8 cellular contexts compared by ENCODE assay signal in genomic region chr17:16438173-16438556, GRCh38. TPM values are rescaled to one million over a fixed set of nuclear protein-coding genes. Genes with fewer than 3 reads are reported as not detected.
DNase-seq lines count a peak whose midpoint lies in the region; ATAC-seq and TF ChIP-seq lines count a peak whose summit lies in the region.

No MANE protein-coding gene starts in this region.

- H3K9me3 ChIP-seq in iPS DF 6.9 (ENCODE audit: control insufficient read depth, insufficient read depth, low read length) (no peaks in the 10 kb centered on the region), subcutaneous abdominal adipose tissue (ENCODE audit: control insufficient read depth in 5 of 5, low read length in 5 of 5) (no peaks in the 10 kb centered on the region)

- H3K4me1 Mint-ChIP-seq in activated CD4-positive, alpha-beta T cell treated with anti-CD3 and anti-CD28 coated beads, Interleukin-2, amount 10 ng/mL, durations not matched to agents 24 days and 14 days = peaks cover 45% of the 10 kb centered on the region

- H3K36me3 Mint-ChIP-seq in activated CD4-positive, alpha-beta T cell treated with anti-CD3 and anti-CD28 coated beads, Interleukin-2, amount 10 ng/mL, durations not matched to agents 24 days and 14 days (ENCODE audit: low read depth) = peaks cover 48% of the 10 kb centered on the region

- peaks cover 2% of the 10 kb centered on the region for H3K9me3 Mint-ChIP-seq in activated CD4-positive, alpha-beta T cell treated with anti-CD3 and anti-CD28 coated beads, Interleukin-2, amount 10 ng/mL, durations not matched to agents 24 days and 14 days

- DNase-seq in activated CD4-positive, alpha-beta T cell treated with anti-CD3 and anti-CD28 coated beads, Interleukin-2, amount 10 ng/mL, durations not matched to agents 24 days and 14 days = no peak
- DNase-seq in activated CD4-positive, alpha-beta T cell treated with anti-CD3 and anti-CD28 coated beads for 48 hours = no peak
- DNase-seq in iPS DF 6.9 (ENCODE audit: low read depth, low spot score) (no peak), NCI-H1105 (lab: John Stamatoyannopoulos, UW) (no peak), NCI-H2081 treated with DMSO at 0.1 percent for 48 hours (lab: John Stamatoyannopoulos, UW) (no peak)

- peak overlapping the region; percentile 99 for H3K27ac Mint-ChIP-seq in activated CD4-positive, alpha-beta T cell treated with anti-CD3 and anti-CD28 coated beads, Interleukin-2, amount 10 ng/mL, durations not matched to agents 24 days and 14 days

- no peak for TF ChIP-seq CTCF in VCaP (conservative IDR thresholded peaks at IDR 0.05)

- ATAC-seq in HG03097 (IDR thresholded peaks at IDR 0.05; ENCODE audit: low FRiP score, unreplicated experiment) = no peak

- no peaks in the 10 kb centered on the region for H3K27me3 Mint-ChIP-seq in activated CD4-positive, alpha-beta T cell treated with anti-CD3 and anti-CD28 coated beads, Interleukin-2, amount 10 ng/mL, durations not matched to agents 24 days and 14 days

- H3K4me1 ChIP-seq in iPS DF 6.9 (ENCODE audit: control insufficient read depth, insufficient read depth, low read length) = peaks cover 5% of the 10 kb centered on the region; the same call in 1 of the 2 replicates
- peaks cover 13 to 49% (median 42%) of the 10 kb centered on the region in 5 donors for H3K4me1 ChIP-seq in subcutaneous abdominal adipose tissue (ENCODE audit: control insufficient read depth in 5 of 5, insufficient read depth in 5 of 5, low read length in 5 of 5)

- peak overlapping the region; percentile 22; the same call in 1 of the 2 replicates for H3K4me3 ChIP-seq in iPS DF 6.9 (ENCODE audit: low read length)
- H3K4me3 ChIP-seq in subcutaneous abdominal adipose tissue (ENCODE audit: low read depth in 1 of 5, low read length in 5 of 5) = peak overlapping the region; percentile 78 to 91 (median 88)

- H3K27ac ChIP-seq in VCaP (peak overlapping the region; percentile 94), iPS DF 6.9 (ENCODE audit: low read length) (no peak overlapping the region), subcutaneous abdominal adipose tissue (ENCODE audit: low read depth, low read length) (peak overlapping the region; percentile 92)

- peak overlapping the region; percentile 99 for H3K4me3 Mint-ChIP-seq in activated CD4-positive, alpha-beta T cell treated with anti-CD3 and anti-CD28 coated beads, Interleukin-2, amount 10 ng/mL, durations not matched to agents 24 days and 14 days

- intact Hi-C loops in activated CD4-positive, alpha-beta T cell treated with anti-CD3 and anti-CD28 coated beads, Interleukin-2, amount 10 ng/mL, durations not matched to agents 24 days and 14 days (cut with micrococcal nuclease) = loop anchor here (1.0 to 5.0 kb wide), 3 partner anchors 19 to 221 kb away; partner anchors contain the start of genes NCOR1, PIGL and UBB

- no CpG with 5 or more reads among the region's 8 CpGs for whole genome bisulfite sequencing in iPS DF 6.9 (ENCODE audit: insufficient coverage, insufficient read length)

- H3K36me3 ChIP-seq in iPS DF 6.9 (ENCODE audit: control insufficient read depth, insufficient read depth, low read length) (peaks cover 33% of the 10 kb centered on the region), subcutaneous abdominal adipose tissue (ENCODE audit: control insufficient read depth in 5 of 5, insufficient read depth in 5 of 5, low read length in 5 of 5) (peaks cover 0 to 30% (median 21%) of the 10 kb centered on the region in 5 donors)

- H3K9ac ChIP-seq in subcutaneous abdominal adipose tissue (ENCODE audit: low read length in 5 of 5) = peak overlapping the region; percentile 22 to 64 (median 50)

- H3K27me3 ChIP-seq in iPS DF 6.9 (ENCODE audit: control insufficient read depth, insufficient read depth, low read length) (no peaks in the 10 kb centered on the region), subcutaneous abdominal adipose tissue (ENCODE audit: control insufficient read depth in 5 of 5, insufficient read depth in 4 of 5, low read length in 5 of 5) (peaks cover 0 to 4% (median 0%) of the 10 kb centered on the region in 5 donors)

RNA-seq across cellular contexts. Expression of gene TRPV2, which starts 22.8 kb away (rescaled TPM):
- total RNA-seq in activated CD4-positive, alpha-beta T cell treated with anti-CD3 and anti-CD28 coated beads, Interleukin-2, amount 10 ng/mL, durations not matched to agents 24 days and 14 days = 29.6 and 38.7 TPM in 2 replicates

RNA-seq across cellular contexts. Expression of gene LRRC75A, which starts 53.8 kb away (rescaled TPM):
- total RNA-seq in activated CD4-positive, alpha-beta T cell treated with anti-CD3 and anti-CD28 coated beads, Interleukin-2, amount 10 ng/mL, durations not matched to agents 24 days and 14 days = 1.3 and 1.5 TPM in 2 replicates

RNA-seq across cellular contexts. Expression of gene UBB, which starts 57.3 kb away (rescaled TPM):
- 1,973 and 2,004 TPM in 2 replicates for total RNA-seq in activated CD4-positive, alpha-beta T cell treated with anti-CD3 and anti-CD28 coated beads, Interleukin-2, amount 10 ng/mL, durations not matched to agents 24 days and 14 days
